ENCODE assay signal across 8 cellular contexts in genomic region chr13:52449323-52450011, GRCh38. TPM values are rescaled to one million over a fixed set of nuclear protein-coding genes. Genes with fewer than 3 reads are reported as not detected.
A peak's percentile ranks its signal among the peaks of the same experiment; 100 is the strongest.
DNase-seq lines count a peak whose midpoint lies in the region; ATAC-seq and TF ChIP-seq lines count a peak whose summit lies in the region.

No MANE protein-coding gene starts in this region.

- CTCF ChIA-PET in CD4-positive, alpha-beta memory T cell (lab: Charles Lee; ENCODE audit: partially characterized antibody) = interaction anchor here (0.8 to 3.3 kb wide), 14 partner anchors 8 to 996 kb away, joined by 3 to 17 read pairs (median 7); partner anchors contain the start of genes INTS6 and SUGT1

- peaks cover 19 to 48% (median 31%) of the 10 kb centered on the region in 4 donors for H3K4me1 Mint-ChIP-seq in CD4-positive, alpha-beta memory T cell
- H3K4me1 Mint-ChIP-seq in type B pancreatic cell (ENCODE audit: unreplicated experiment) = peaks cover 13% of the 10 kb centered on the region

- no peak for TF ChIP-seq POLR2A in right lobe of liver (IDR thresholded peaks at IDR 0.05)

- in situ Hi-C loops in astrocyte of the spinal cord (cut with HindIII; ENCODE audit: low sequenced_read_pairs) = no loop called here

- POLR2A ChIA-PET in CD4-positive, alpha-beta memory T cell (lab: Charles Lee; ENCODE audit: partially characterized antibody) = interaction anchor here (0.7 to 3.8 kb wide), 9 partner anchors 9 to 290 kb away, joined by 3 to 25 read pairs (median 5); partner anchors contain the start of genes NEK3 and SUGT1

- peaks cover 36% of the 10 kb centered on the region for H3K4me1 ChIP-seq in CD4-positive, alpha-beta memory T cell (ENCODE audit: insufficient read depth, low read length)
- H3K4me1 ChIP-seq in right lobe of liver = peaks cover 0 to 12% (median 5%) of the 10 kb centered on the region in 4 donors

- H3K36me3 Mint-ChIP-seq in CD4-positive, alpha-beta memory T cell = peaks cover 0 to 10% of the 10 kb centered on the region in 2 donors
- H3K36me3 Mint-ChIP-seq in type B pancreatic cell = no peaks in the 10 kb centered on the region

- no peaks in the 10 kb centered on the region for H3K36me3 ChIP-seq in CD4-positive, alpha-beta memory T cell (ENCODE audit: insufficient read depth, low read length)
- H3K36me3 ChIP-seq in right lobe of liver = no peaks in the 10 kb centered on the region

- H3K27me3 Mint-ChIP-seq in CD4-positive, alpha-beta memory T cell = no peaks in the 10 kb centered on the region
- no peaks in the 10 kb centered on the region for H3K27me3 Mint-ChIP-seq in type B pancreatic cell

- no peaks in the 10 kb centered on the region for H3K9me3 Mint-ChIP-seq in CD4-positive, alpha-beta memory T cell
- H3K9me3 Mint-ChIP-seq in type B pancreatic cell = no peaks in the 10 kb centered on the region

- H3K27me3 ChIP-seq in CD4-positive, alpha-beta memory T cell (ENCODE audit: insufficient read depth, low read length) = no peaks in the 10 kb centered on the region
- no peaks in the 10 kb centered on the region for H3K27me3 ChIP-seq in HL-60 (ENCODE audit: insufficient read depth, poor library complexity, severe bottlenecking)
- no peaks in the 10 kb centered on the region for H3K27me3 ChIP-seq in right lobe of liver

- peak overlapping the region; percentile 90 to 98 (median 94) for H3K4me3 Mint-ChIP-seq in CD4-positive, alpha-beta memory T cell
- H3K4me3 Mint-ChIP-seq in type B pancreatic cell = peak overlapping the region; percentile 91

- peak overlapping the region; percentile 84 to 95 (median 92) for H3K27ac Mint-ChIP-seq in CD4-positive, alpha-beta memory T cell
- peak overlapping the region; percentile 88 for H3K27ac Mint-ChIP-seq in type B pancreatic cell

- peak overlapping the region; percentile 82 for H3K27ac ChIP-seq in CD4-positive, alpha-beta memory T cell (ENCODE audit: low read depth, low read length)
- H3K27ac ChIP-seq in HL-60 (replicated peaks) (peak overlapping the region; percentile 88), right lobe of liver (peak overlapping the region; percentile 97 to 99 (median 99))

- intact Hi-C loops in CD4-positive, alpha-beta memory T cell (cut with micrococcal nuclease) = loop anchor here (1.0 to 5.0 kb wide), 8 partner anchors 50 to 622 kb away; partner anchors contain the start of genes NEK5 and SUGT1
- intact Hi-C loops in right lobe of liver (cut with DNase I) = loop anchor here (5.0 kb wide), 1 partner anchor 107 kb away; no protein-coding TSS in a partner anchor

- no peak for DNase-seq in CD4-positive, alpha-beta memory T cell
- DNase-seq in HL-60 (ENCODE audit: low read depth in 1 of 2, low spot score in 1 of 2) (no peak), astrocyte of the spinal cord (ENCODE audit: low read depth, low spot score) (no peak), right lobe of liver (no peak), type B pancreatic cell (ENCODE audit: extremely low spot score, unreplicated experiment) (no peak), HK-2 (ENCODE audit: unreplicated experiment) (no peak), retina (no peak)

- WGBS in right lobe of liver (ENCODE audit: insufficient coverage, low coverage, low lambda C conversion rate, missing lambda C conversion rate) = 9% methylated on average over 11 of the region's 11 CpGs

- no peak for TF ChIP-seq CTCF in HL-60 (IDR thresholded peaks at IDR 0.05; ENCODE audit: insufficient read depth, low read length)
- no peak for TF ChIP-seq CTCF in astrocyte of the spinal cord (IDR thresholded peaks at IDR 0.05; ENCODE audit: low read depth, low read length)
- TF ChIP-seq CTCF in right lobe of liver (IDR thresholded peaks at IDR 0.05) = no peak
- no peak for TF ChIP-seq CTCF in type B pancreatic cell (conservative IDR thresholded peaks at IDR 0.05)

- no peak for ATAC-seq in right lobe of liver
- no peak for ATAC-seq in HG02970 (IDR thresholded peaks at IDR 0.05; ENCODE audit: low FRiP score, unreplicated experiment)

- H3K9me3 ChIP-seq in CD4-positive, alpha-beta memory T cell (ENCODE audit: control insufficient read depth in 1 of 2, low read length in 2 of 2) = no peaks in the 10 kb centered on the region
- H3K9me3 ChIP-seq in right lobe of liver = no peaks in the 10 kb centered on the region

- peak overlapping the region; percentile 53 to 95 for H3K4me3 ChIP-seq in CD4-positive, alpha-beta memory T cell (ENCODE audit: low read length in 2 of 2)
- H3K4me3 ChIP-seq in HL-60 (replicated peaks; ENCODE audit: insufficient read depth, low read length) = peak overlapping the region; percentile 89
- H3K4me3 ChIP-seq in astrocyte of the spinal cord (ENCODE audit: low read depth, low read length) = peak overlapping the region; percentile 77
- peak overlapping the region; percentile 77 to 81 (median 78) for H3K4me3 ChIP-seq in right lobe of liver

RNA-seq across cellular contexts. Expression of gene VPS36, which starts 1.0 kb away (rescaled TPM):
- 10 to 100 TPM; 59.9 to 64.5 TPM for total RNA-seq in CD4-positive, alpha-beta memory T cell
- polyA plus RNA-seq in CD4-positive, alpha-beta memory T cell = 10 to 100 TPM; 44.1 to 45.8 TPM
- total RNA-seq in right lobe of liver (10 to 100 TPM; 14.6 to 25.7 (median 21.5) TPM), type B pancreatic cell (ENCODE audit: low replicate concordance) (35.2 and 41.6 TPM in 2 replicates)

RNA-seq across cellular contexts. Expression of gene CKAP2, which starts 5.8 kb away (rescaled TPM):
- 10 to 100 TPM; 16.5 to 18.2 TPM for total RNA-seq in CD4-positive, alpha-beta memory T cell
- 10 to 100 TPM; 13.1 to 17.3 TPM for polyA plus RNA-seq in CD4-positive, alpha-beta memory T cell
- 1 to 10 TPM; 2.1 to 7.2 (median 4.3) TPM for total RNA-seq in right lobe of liver
- 25.2 and 67.4 TPM in 2 replicates for total RNA-seq in type B pancreatic cell (ENCODE audit: low replicate concordance)

RNA-seq across cellular contexts. Expression of gene THSD1, which starts 43.5 kb away (rescaled TPM):
- total RNA-seq in CD4-positive, alpha-beta memory T cell = under 1 TPM; 0.50 to 0.87 TPM
- not detected for polyA plus RNA-seq in CD4-positive, alpha-beta memory T cell
- total RNA-seq in right lobe of liver = 1 to 10 TPM in 5 of 6 experiments, under 1 TPM in 1; 0.95 to 2.3 (median 1.5) TPM
- 0.63 and 0.64 TPM in 2 replicates for total RNA-seq in type B pancreatic cell (ENCODE audit: low replicate concordance)
